In genomic region chr15:74842581-74843444, GRCh38 we compare ENCODE assay signal across 8 cellular contexts. TPM values are rescaled to one million over a fixed set of nuclear protein-coding genes. Genes with fewer than 3 reads are reported as not detected.
A peak's percentile ranks its signal among the peaks of the same experiment; 100 is the strongest.
DNase-seq lines count a peak whose midpoint lies in the region; ATAC-seq and TF ChIP-seq lines count a peak whose summit lies in the region.

ULK3 (minus strand) TSS chr15:74843156; CDS start chr15:74843105, 51 bp downstream.

- H3K4me2 ChIP-seq in KMS-11: peak within 1 kb of the TSS; percentile 91

- peak within 1 kb of the TSS; percentile 98 for H2AFZ ChIP-seq in KMS-11 (ENCODE audit: low read depth)

- H3K27me3 Mint-ChIP-seq in activated T-cell treated with anti-CD3 and anti-CD28 coated beads, Interleukin-2, amount 50 U/mL, for 4 hours (ENCODE audit: low read depth): no peaks in the 10 kb centered on the region

- peaks cover 39% of the 10 kb centered on the region for H3K4me1 Mint-ChIP-seq in activated T-cell treated with anti-CD3 and anti-CD28 coated beads, Interleukin-2, amount 50 U/mL, for 4 hours (ENCODE audit: low read depth)

- WGBS in esophagus, 2 donors: 0 to 1% methylated on average over 74 to 84 of the region's 84 CpGs

- H3K79me2 ChIP-seq in KMS-11 (ENCODE audit: insufficient read depth, low read depth): no peaks in the 10 kb centered on the region

- H3K9me3 ChIP-seq in Panc1 (ENCODE audit: control insufficient read depth, insufficient read depth, low read depth, low read length) (no peaks in the 10 kb centered on the region), esophagus (ENCODE audit: control insufficient read depth in 2 of 2, insufficient read depth in 1 of 2, low read depth in 1 of 2, low read length in 1 of 2) (no peaks in the 10 kb centered on the region), mucosa of stomach (ENCODE audit: control insufficient read depth, low read length) (no peaks in the 10 kb centered on the region)

- H3K36me3 ChIP-seq in KMS-11 (ENCODE audit: insufficient read depth) (no peaks in the 10 kb centered on the region), Panc1 (ENCODE audit: control insufficient read depth, insufficient read depth, low read length) (no peaks in the 10 kb centered on the region), esophagus (ENCODE audit: control insufficient read depth in 2 of 2, insufficient read depth in 2 of 2, low read length in 1 of 2) (peaks cover 5 to 39% of the 10 kb centered on the region in 2 donors), mucosa of stomach (ENCODE audit: control insufficient read depth, insufficient read depth, low read length) (peaks cover 17% of the 10 kb centered on the region)

- H3K27ac ChIP-seq in KMS-11 (peak within 1 kb of the TSS; percentile 74), Panc1 (ENCODE audit: low read length) (peak within 1 kb of the TSS; percentile 97), esophagus (ENCODE audit: low read depth in 2 of 2, low read length in 1 of 2) (peak within 1 kb of the TSS; percentile 91 to 96)

- ATAC-seq in GM21737 (IDR thresholded peaks at IDR 0.05; ENCODE audit: unreplicated experiment) (peak; percentile 79), Panc1 (peak; percentile 92)
- peak; percentile 92 to 93 for ATAC-seq in activated T-cell treated with anti-CD3 and anti-CD28 coated beads, Interleukin-2, amount 50 U/mL, for 4 hours

- H3K4me3 ChIP-seq in KMS-11 (IDR thresholded peaks at IDR 0.05; ENCODE audit: insufficient read depth, low read depth, low read length): no peak within 1 kb of the TSS
- peak within 1 kb of the TSS; percentile 87 to 97 for H3K4me3 ChIP-seq in Panc1 (ENCODE audit: low read depth in 2 of 2, low read length in 2 of 2)
- H3K4me3 ChIP-seq in esophagus (ENCODE audit: low read depth in 1 of 2, low read length in 2 of 2): peak within 1 kb of the TSS; percentile 85 to 88
- H3K4me3 ChIP-seq in mucosa of stomach (ENCODE audit: low read length): peak within 1 kb of the TSS; percentile 48

- CTCF ChIA-PET in Panc1 (lab: Charles Lee): interaction anchor here (0.6 kb wide), 2 partner anchors 52 to 64 kb away, joined by 5 read pairs; no protein-coding TSS in a partner anchor

- H3K9ac ChIP-seq in KMS-11 (peak within 1 kb of the TSS; percentile 88), mucosa of stomach (ENCODE audit: low read length) (peak within 1 kb of the TSS; percentile 71)

- in situ Hi-C loops in Panc1 (cut with HindIII; ENCODE audit: low pct_unique_long_range_greater_than_20kb, low sequenced_read_pairs): no loop called here

- H3K9me3 Mint-ChIP-seq in activated T-cell treated with anti-CD3 and anti-CD28 coated beads, Interleukin-2, amount 50 U/mL, for 4 hours: no peaks in the 10 kb centered on the region

- POLR2A ChIA-PET in Panc1 (lab: Charles Lee): interaction anchor here (0.6 kb wide), 1 partner anchor 52 kb away, joined by 3 read pairs; no protein-coding TSS in a partner anchor

- DNase-seq in DMS53 treated with DMSO at 0.1 percent for 48 hours (lab: John Stamatoyannopoulos, UW; ENCODE audit: unreplicated experiment) (peak; percentile 90), Panc1 (ENCODE audit: low read depth, low spot score) (no peak)
- DNase-seq in activated T-cell treated with anti-CD3 and anti-CD28 coated beads, Interleukin-2, amount 50 U/mL, for 4 hours: peak; percentile 88
- peak; percentile 82 for DNase-seq in stimulated activated CD8-positive, alpha-beta memory T cell treated with anti-CD3 and anti-CD28 coated beads, Interleukin-7, amount 100 ng/mL, for 1 hour (ENCODE audit: low read depth in 2 of 2)

- H3K4me3 Mint-ChIP-seq in activated T-cell treated with anti-CD3 and anti-CD28 coated beads, Interleukin-2, amount 50 U/mL, for 4 hours: peak within 1 kb of the TSS; percentile 92

- TF ChIP-seq CTCF in KMS-11 (conservative IDR thresholded peaks at IDR 0.05; ENCODE audit: low read depth, low read length): peak; percentile 46
- peak; percentile 96 for TF ChIP-seq CTCF in Panc1 (IDR thresholded peaks at IDR 0.05)

- H3K27me3 ChIP-seq in KMS-11 (ENCODE audit: insufficient read depth, low read depth) (no peaks in the 10 kb centered on the region), Panc1 (ENCODE audit: control insufficient read depth, insufficient read depth, low read length) (no peaks in the 10 kb centered on the region), esophagus (ENCODE audit: control insufficient read depth in 1 of 2, insufficient read depth in 2 of 2, low read length in 2 of 2) (no peaks in the 10 kb centered on the region), mucosa of stomach (ENCODE audit: control insufficient read depth, insufficient read depth, low read length) (no peaks in the 10 kb centered on the region)

- peaks cover 20% of the 10 kb centered on the region for H3K36me3 Mint-ChIP-seq in activated T-cell treated with anti-CD3 and anti-CD28 coated beads, Interleukin-2, amount 50 U/mL, for 4 hours (ENCODE audit: insufficient read depth)

- peaks cover 6% of the 10 kb centered on the region for H3K4me1 ChIP-seq in KMS-11 (ENCODE audit: low read depth, poor library complexity, severe bottlenecking)
- peaks cover 19% of the 10 kb centered on the region for H3K4me1 ChIP-seq in Panc1 (ENCODE audit: control insufficient read depth, insufficient read depth, low read length)
- H3K4me1 ChIP-seq in esophagus (ENCODE audit: control insufficient read depth in 2 of 2, insufficient read depth in 2 of 2, low read length in 1 of 2): peaks cover 2 to 21% of the 10 kb centered on the region in 2 donors
- H3K4me1 ChIP-seq in mucosa of stomach (ENCODE audit: control insufficient read depth, insufficient read depth, low read length): peaks cover 27% of the 10 kb centered on the region

- no peaks in the 10 kb centered on the region for H4K20me1 ChIP-seq in KMS-11 (ENCODE audit: insufficient read depth)

- BruUV-seq in Panc1 (replicated peaks; lab: Mats Ljungman, UMichigan): no TSS peak

- intact Hi-C loops in Panc1 (cut with micrococcal nuclease; ENCODE audit: unreplicated experiment): no loop called here

RNA-seq across cellular contexts. Expression of gene ULK3, which starts in this region (rescaled TPM):
- total RNA-seq in Panc1 (2021; ENCODE audit: unreplicated experiment): 73.3 TPM
- 55.5 TPM for polyA plus RNA-seq in Panc1 (2012; ENCODE audit: insufficient read length)
- total RNA-seq in activated T-cell treated with anti-CD3 and anti-CD28 coated beads, Interleukin-2, amount 50 U/mL, for 4 hours: 10 to 100 TPM; 52.8 to 64.7 (median 64.0) TPM
- 100 to 1,000 TPM in 1 of 2 donors, 10 to 100 TPM in 1; 68.8 to 143 TPM for polyA plus RNA-seq in esophagus
